25 cellular contexts compared by ENCODE assay signal in genomic region chr10:75272896-75273295, GRCh38. TPM values are rescaled to one million over a fixed set of nuclear protein-coding genes. Genes with fewer than 3 reads are reported as not detected.
A peak's percentile ranks its signal among the peaks of the same experiment; 100 is the strongest.
DNase-seq lines count a peak whose midpoint lies in the region; TF ChIP-seq lines count a peak whose summit lies in the region.
"Had no signal": no experiment of that assay in that cellular context is flagged by ENCODE, and none has a peak within 500 bp of the region (broad histone marks: within the 10 kb centered on the region; RNA-seq: fewer than 3 reads in every experiment).

No MANE protein-coding gene starts in this region.

- H3K4me3 ChIP-seq in neuronal stem cell (ENCODE audit: low read length in 2 of 2), result no peak overlapping the region
- H3K4me3 ChIP-seq: testis had no signal

- H3K36me3 Mint-ChIP-seq in osteocyte (ENCODE audit: unreplicated experiment), result no peaks in the 10 kb centered on the region
- H3K36me3 Mint-ChIP-seq: CD8-positive, alpha-beta memory T cell; mesothelial cell of epicardium; natural killer cell treated with Interleukin-12 subunit alpha and Interleukin-12 subunit beta and Interleukin-15 and Interleukin-18, amount 100 ng/mL, for 72 hours; stimulated activated memory B cell treated with anti-CD40 and anti-IgM and Interleukin-4, amounts not matched to agents 10 μg/mL and 1 μg/mL and 100 μg/mL, for 72 hours had no signal

- H3K9me3 ChIP-seq in neuronal stem cell (replicated peaks in 1 of 2; ENCODE audit: control insufficient read depth in 2 of 2, insufficient read depth in 1 of 2, low read depth in 1 of 2, low read length in 2 of 2), result peaks cover 0 to 2% of the 10 kb centered on the region in 2 donors
- H3K9me3 ChIP-seq: SK-N-SH, testis had no signal

- no peak overlapping the region for H2BK15ac ChIP-seq in neuronal stem cell (ENCODE audit: low read length)

- peak; percentile 30 for DNase-seq in Caki2 (ENCODE audit: low read depth)
- peak; percentile 80 for DNase-seq in M059J (ENCODE audit: low read depth)
- peak; percentile 85 for DNase-seq in hepatic stellate cell (ENCODE audit: low spot score)
- DNase-seq in neuronal stem cell (ENCODE audit: low spot score), result no peak
- no peak for DNase-seq in GM19238 (ENCODE audit: insufficient read length, low spot score)
- DNase-seq in 8988T, result no peak
- no peak for DNase-seq in osteocyte (ENCODE audit: extremely low spot score, unreplicated experiment)
- DNase-seq in germinal center (ENCODE audit: low spot score), result no peak
- DNase-seq: activated CD4-positive, alpha-beta T cell treated with anti-CD3 and anti-CD28 coated beads, Interleukin-2, amount 50 U/mL, for 48 hours; CD8-positive, alpha-beta memory T cell; DMS79 treated with DMSO at 0.1 percent for 48 hours; effector CD8-positive, alpha-beta T cell; erythroblast; foreskin melanocyte; GOT3; islet precursor cell; NCI-H1417 treated with DMSO at 0.1 percent for 48 hours; NCI-H2107; SK-N-SH; testis; WERI-Rb-1 had no signal

- H3K27me3 ChIP-seq in neuronal stem cell (ENCODE audit: control insufficient read depth in 3 of 3, insufficient read depth in 3 of 3, low read depth in 1 of 3, low read length in 3 of 3), result no peaks in the 10 kb centered on the region
- H3K27me3 ChIP-seq: testis had no signal

- H2BK5ac ChIP-seq in neuronal stem cell (ENCODE audit: low read length), result no peak overlapping the region

- H2AFZ ChIP-seq in neuronal stem cell (ENCODE audit: low read length), result no peak overlapping the region

- peaks cover 8% of the 10 kb centered on the region for H3K4me1 Mint-ChIP-seq in osteocyte (ENCODE audit: unreplicated experiment)
- H3K4me1 Mint-ChIP-seq: CD8-positive, alpha-beta memory T cell; mesothelial cell of epicardium; stimulated activated memory B cell treated with anti-CD40 and anti-IgM and Interleukin-4, amounts not matched to agents 10 μg/mL and 1 μg/mL and 100 μg/mL, for 72 hours had no signal

- peaks cover 0 to 1% of the 10 kb centered on the region in 2 donors for H3K36me3 ChIP-seq in neuronal stem cell (replicated peaks in 1 of 2; ENCODE audit: control insufficient read depth in 2 of 2, insufficient read depth in 2 of 2, low read length in 2 of 2)
- H3K36me3 ChIP-seq: WERI-Rb-1 had no signal

- no peak overlapping the region for H4K8ac ChIP-seq in neuronal stem cell (ENCODE audit: low read depth, low read length)

- no peak overlapping the region for H3K4me2 ChIP-seq in neuronal stem cell (ENCODE audit: insufficient read depth, low read length, poor library complexity, severe bottlenecking)
- H3K4me2 ChIP-seq: SK-N-SH had no signal

- no peaks in the 10 kb centered on the region for H3K79me1 ChIP-seq in neuronal stem cell (ENCODE audit: low read depth, low read length)

- no CpG with 5 or more reads among the region's 7 CpGs for WGBS in neuronal stem cell (ENCODE audit: extremely low coverage in 2 of 2, insufficient read length in 2 of 2, insufficient replicate concordance in 1 of 2), 2 donors

- no peak overlapping the region for H4K91ac ChIP-seq in neuronal stem cell (ENCODE audit: low read depth, low read length, poor library complexity)

- H3K4ac ChIP-seq in neuronal stem cell (ENCODE audit: low read length), result no peak overlapping the region

- no peak overlapping the region for H3K18ac ChIP-seq in neuronal stem cell (ENCODE audit: low read length)

- no peak overlapping the region for H2BK120ac ChIP-seq in neuronal stem cell (ENCODE audit: low read depth, low read length)

- H3K9me3 Mint-ChIP-seq in osteocyte (ENCODE audit: unreplicated experiment), result no peaks in the 10 kb centered on the region
- H3K9me3 Mint-ChIP-seq: CD8-positive, alpha-beta memory T cell; natural killer cell treated with Interleukin-12 subunit alpha and Interleukin-12 subunit beta and Interleukin-15 and Interleukin-18, amount 100 ng/mL, for 72 hours; stimulated activated memory B cell treated with anti-CD40 and anti-IgM and Interleukin-4, amounts not matched to agents 10 μg/mL and 1 μg/mL and 100 μg/mL, for 72 hours had no signal

- H3K4me3 Mint-ChIP-seq in osteocyte (ENCODE audit: unreplicated experiment), result no peak overlapping the region
- H3K4me3 Mint-ChIP-seq: CD8-positive, alpha-beta memory T cell; mesothelial cell of epicardium; natural killer cell treated with Interleukin-12 subunit alpha and Interleukin-12 subunit beta and Interleukin-15 and Interleukin-18, amount 100 ng/mL, for 72 hours; stimulated activated memory B cell treated with anti-CD40 and anti-IgM and Interleukin-4, amounts not matched to agents 10 μg/mL and 1 μg/mL and 100 μg/mL, for 72 hours had no signal

- H3K14ac ChIP-seq in neuronal stem cell (ENCODE audit: low read length), result peak overlapping the region; percentile 21

- no peak overlapping the region for H3K23ac ChIP-seq in neuronal stem cell (ENCODE audit: low read depth, low read length, poor library complexity)

- in situ Hi-C loops in Caki2 (cut with HindIII; ENCODE audit: low pct_unique_long_range_greater_than_20kb, low sequenced_read_pairs), result no loop called here

- TF ChIP-seq CTCF in osteocyte (IDR thresholded peaks at IDR 0.05), result no peak

- no peak overlapping the region for H2AK5ac ChIP-seq in neuronal stem cell (ENCODE audit: low read depth, low read length)

- H3K9ac ChIP-seq in neuronal stem cell (ENCODE audit: low read depth, low read length, poor library complexity), result no peak overlapping the region
- H3K9ac ChIP-seq: SK-N-SH had no signal

- H3K4me1 ChIP-seq in neuronal stem cell (ENCODE audit: control insufficient read depth in 2 of 2, insufficient read depth in 1 of 2, low read depth in 1 of 2, low read length in 2 of 2), result no peaks in the 10 kb centered on the region
- H3K4me1 ChIP-seq: testis had no signal

- no peak overlapping the region for H2BK12ac ChIP-seq in neuronal stem cell (ENCODE audit: low read length)

- H3K27ac Mint-ChIP-seq in osteocyte (ENCODE audit: unreplicated experiment), result no peak overlapping the region
- H3K27ac Mint-ChIP-seq: CD8-positive, alpha-beta memory T cell; mesothelial cell of epicardium; natural killer cell treated with Interleukin-12 subunit alpha and Interleukin-12 subunit beta and Interleukin-15 and Interleukin-18, amount 100 ng/mL, for 72 hours; progenitor cell of endocrine pancreas; stimulated activated memory B cell treated with anti-CD40 and anti-IgM and Interleukin-4, amounts not matched to agents 10 μg/mL and 1 μg/mL and 100 μg/mL, for 72 hours had no signal

- H3K27me3 Mint-ChIP-seq in osteocyte (ENCODE audit: unreplicated experiment), result no peaks in the 10 kb centered on the region

- no peak overlapping the region for H3K27ac ChIP-seq in neuronal stem cell (replicated peaks; ENCODE audit: low read length)
- H3K27ac ChIP-seq: testis, WERI-Rb-1 had no signal

RNA-seq across cellular contexts. Expression of gene COMTD1, which starts 37.1 kb away (rescaled TPM):
- total RNA-seq in Caki2 (2014; rRNA removed; shearing (Covaris generic); ENCODE audit: low replicate concordance), result 72.8 and 74.2 TPM in 2 replicates
- 5.6 and 16.4 TPM in 2 replicates for total RNA-seq in M059J (2014; rRNA removed; shearing (Covaris generic))
- polyA plus RNA-seq in neuronal stem cell (2013, experiment 1 of 2), result 3.8 TPM
- polyA plus RNA-seq in neuronal stem cell (2013, experiment 2 of 2), result 3.8 TPM
- 12.9 and 15.7 TPM in 2 replicates for total RNA-seq in osteocyte

Comparison
In these comparisons a context has a peak if more than half of its experiments do, and no peak if none do; other contexts are left out.
1. DNase-seq: peak in Caki2 (single experiment), M059J (single experiment) and hepatic stellate cell (single experiment); none in neuronal stem cell (single experiment), GM19238 (single experiment), 8988T (single experiment), osteocyte (single experiment) and germinal center (single experiment).